In genomic region chr2:171416009-171416926, GRCh38 we compare ENCODE assay signal across 8 cellular contexts. TPM values are rescaled to one million over a fixed set of nuclear protein-coding genes. Genes with fewer than 3 reads are reported as not detected.
A peak's percentile ranks its signal among the peaks of the same experiment; 100 is the strongest.
DNase-seq lines count a peak whose midpoint lies in the region; ATAC-seq and TF ChIP-seq lines count a peak whose summit lies in the region.

No MANE protein-coding gene starts in this region.

- peaks cover 26% of the 10 kb centered on the region for H3K4me1 Mint-ChIP-seq in chondrocyte (ENCODE audit: low read depth)

- no peaks in the 10 kb centered on the region for H3K9me3 Mint-ChIP-seq in chondrocyte (ENCODE audit: low read depth)

- no peak overlapping the region for H3K4me3 Mint-ChIP-seq in chondrocyte (ENCODE audit: unreplicated experiment)

- H3K27ac Mint-ChIP-seq in chondrocyte (ENCODE audit: unreplicated experiment): peak overlapping the region; percentile 84

- H3K27me3 ChIP-seq in BJ (ENCODE audit: control insufficient read depth, insufficient read depth, low read length): no peaks in the 10 kb centered on the region

- H3K36me3 Mint-ChIP-seq in chondrocyte (ENCODE audit: low read depth): no peaks in the 10 kb centered on the region

- POLR2A ChIA-PET in BJ (lab: Charles Lee): no interaction called here

- ATAC-seq in HG03378 (IDR thresholded peaks at IDR 0.05; ENCODE audit: unreplicated experiment): peak; percentile 90

- CTCF ChIA-PET in BJ (lab: Yijun Ruan, JAX): interaction anchor here (0.6 to 3.1 kb wide), 32 partner anchors 9 to 487 kb away, joined by 3 to 23 read pairs (median 4); partner anchors contain the start of genes DCAF17, GORASP2 and METTL8

- no peaks in the 10 kb centered on the region for H3K36me3 ChIP-seq in BJ (ENCODE audit: control insufficient read depth, insufficient read depth, low read length)

- TF ChIP-seq CTCF in BJ (IDR thresholded peaks at IDR 0.05; ENCODE audit: insufficient read depth, low read depth, low read length) (peak; percentile 92), chondrocyte (IDR thresholded peaks at IDR 0.05) (peak; percentile 92)

- DNase-seq in BJ (ENCODE audit: low read depth) (peak; percentile 78), GM19240 (ENCODE audit: insufficient read length, low spot score) (peak; percentile 33), NCI-H510A (lab: John Stamatoyannopoulos, UW) (peak; percentile 95), chondrocyte (ENCODE audit: low spot score) (no peak), left kidney (ENCODE audit: low read depth, low spot score) (peak; percentile 96)
- peak; percentile 76 to 77 for DNase-seq in activated CD4-positive, alpha-beta T cell treated with anti-CD3 and anti-CD28 coated beads for 24 hours (ENCODE audit: low read depth in 2 of 2)
- peak; percentile 70 to 77 for DNase-seq in stimulated activated CD4-positive, alpha-beta T cell treated with anti-CD3 and anti-CD28 coated beads, Interleukin-2, amount 100 ng/mL, for 48 hours

- H3K27me3 Mint-ChIP-seq in chondrocyte (ENCODE audit: low read depth): no peaks in the 10 kb centered on the region

- H3K4me3 ChIP-seq in BJ (ENCODE audit: low read depth, low read length): no peak overlapping the region

RNA-seq across cellular contexts. Expression of gene METTL8, which starts 17.5 kb away (rescaled TPM):
- polyA plus RNA-seq in BJ (2011; rRNA removed): 5.4 and 16.2 TPM in 2 replicates
- 7.4 and 7.7 TPM in 2 replicates for polyA minus RNA-seq in BJ (2011; rRNA and poly(A)+ RNA removed)
- 24.0 to 30.4 TPM (median 25.7 TPM) in 3 replicates for total RNA-seq in chondrocyte

RNA-seq across cellular contexts. Expression of gene DCAF17, which starts 17.8 kb away (rescaled TPM):
- polyA plus RNA-seq in BJ (2011; rRNA removed): 7.5 and 14.7 TPM in 2 replicates
- polyA minus RNA-seq in BJ (2011; rRNA and poly(A)+ RNA removed): 9.3 and 10.3 TPM in 2 replicates
- total RNA-seq in chondrocyte: 17.6 to 22.0 TPM (median 18.3 TPM) in 3 replicates
